1 cellular context compared by ENCODE assay signal in the genomic region with DNA sequence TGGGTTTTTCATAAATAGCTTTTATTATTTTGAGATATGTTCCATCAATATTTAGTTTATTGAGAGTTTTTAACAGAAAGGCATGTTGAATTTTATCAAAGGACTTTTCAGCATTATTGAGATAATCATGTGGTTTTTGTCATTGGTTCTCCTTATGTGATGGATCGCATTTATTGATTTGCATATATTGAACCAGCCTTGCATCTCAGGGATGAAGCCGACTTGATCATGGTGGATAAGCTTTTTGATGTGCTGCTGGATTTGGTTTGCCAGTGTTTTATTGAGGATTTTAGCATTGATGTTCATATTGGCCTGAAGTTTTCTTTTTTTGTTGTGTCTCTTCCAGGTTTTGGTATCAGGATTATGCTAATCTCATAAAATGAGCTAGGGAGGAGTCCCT. TPM values are rescaled to one million over a fixed set of nuclear protein-coding genes. Genes with fewer than 3 reads are reported as not detected.
"Had no signal": no experiment of that assay in that cellular context is flagged by ENCODE, and none has a peak within 500 bp of the region (broad histone marks: within the 10 kb centered on the region; RNA-seq: fewer than 3 reads in every experiment).

No MANE protein-coding gene starts in this region.

RNA-seq across cellular contexts. Expression of a gene that starts 12.8 kb away (rescaled TPM):
- polyA plus RNA-seq: hepatocyte had no signal
